In genomic region chr13:28128030-28128429, GRCh38 we compare ENCODE assay signal across 20 cellular contexts. TPM values are rescaled to one million over a fixed set of nuclear protein-coding genes. Genes with fewer than 3 reads are reported as not detected.
DNase-seq lines count a peak whose midpoint lies in the region; ATAC-seq lines count a peak whose summit lies in the region.
"Had no signal": no experiment of that assay in that cellular context is flagged by ENCODE, and none has a peak within 500 bp of the region (broad histone marks: within the 10 kb centered on the region; RNA-seq: fewer than 3 reads in every experiment).

No MANE protein-coding gene starts in this region.

- no peak overlapping the region for H3K4me3 Mint-ChIP-seq in stimulated activated memory B cell treated with anti-CD40 and anti-IgM and Interleukin-4, amounts not matched to agents 10 μg/mL and 1 μg/mL and 100 μg/mL, for 72 hours
- H3K4me3 Mint-ChIP-seq: CD4-positive, alpha-beta memory T cell; HFFc6 had no signal

- in situ Hi-C loops in G401 (cut with HindIII; ENCODE audit: low sequenced_read_pairs): no loop called here

- H3K4me1 Mint-ChIP-seq in stimulated activated memory B cell treated with anti-CD40 and anti-IgM and Interleukin-4, amounts not matched to agents 10 μg/mL and 1 μg/mL and 100 μg/mL, for 72 hours: peaks cover 16% of the 10 kb centered on the region
- H3K4me1 Mint-ChIP-seq: CD4-positive, alpha-beta memory T cell had no signal

- ATAC-seq in stimulated activated memory B cell treated with anti-CD40 and anti-IgM and Interleukin-4, amounts not matched to agents 10 μg/mL and 1 μg/mL and 100 μg/mL, for 72 hours: no peak
- no peak for ATAC-seq in HG02870 (IDR thresholded peaks at IDR 0.05; ENCODE audit: unreplicated experiment)
- ATAC-seq: Panc1 had no signal

- peak; percentile 99 for DNase-seq in G401 (ENCODE audit: low spot score)
- DNase-seq in NCI-H1694 treated with DMSO at 0.1 percent for 48 hours (lab: John Stamatoyannopoulos, UW): peak; percentile 86
- peak; percentile 92 to 95 for DNase-seq in cerebellar nuclear complex (lab: John Stamatoyannopoulos, UW)
- no peak for DNase-seq in mesenteric fat pad (ENCODE audit: low spot score)
- DNase-seq in DMS79 (lab: John Stamatoyannopoulos, UW): no peak
- DNase-seq: CD4-positive, alpha-beta memory T cell; COR-L47; GOT3; HFFc6; KBM-7; MM.1S; NCI-H187; NCI-H526 treated with DMSO at 0.1 percent for 48 hours; SIG-M5 had no signal

- no peaks in the 10 kb centered on the region for H3K9me3 Mint-ChIP-seq in stimulated activated memory B cell treated with anti-CD40 and anti-IgM and Interleukin-4, amounts not matched to agents 10 μg/mL and 1 μg/mL and 100 μg/mL, for 72 hours
- H3K9me3 Mint-ChIP-seq: CD4-positive, alpha-beta memory T cell; HFFc6 had no signal

- H3K27me3 Mint-ChIP-seq in stimulated activated memory B cell treated with anti-CD40 and anti-IgM and Interleukin-4, amounts not matched to agents 10 μg/mL and 1 μg/mL and 100 μg/mL, for 72 hours: no peaks in the 10 kb centered on the region

- H3K27ac Mint-ChIP-seq in stimulated activated memory B cell treated with anti-CD40 and anti-IgM and Interleukin-4, amounts not matched to agents 10 μg/mL and 1 μg/mL and 100 μg/mL, for 72 hours: peak overlapping the region; percentile 33
- H3K27ac Mint-ChIP-seq: CD4-positive, alpha-beta memory T cell; HFFc6 had no signal

- H3K36me3 Mint-ChIP-seq in stimulated activated memory B cell treated with anti-CD40 and anti-IgM and Interleukin-4, amounts not matched to agents 10 μg/mL and 1 μg/mL and 100 μg/mL, for 72 hours: no peaks in the 10 kb centered on the region
- H3K36me3 Mint-ChIP-seq: CD4-positive, alpha-beta memory T cell had no signal

RNA-seq across cellular contexts. Expression of gene PAN3, which starts 10.3 kb away (rescaled TPM):
- 11.4 and 21.3 TPM in 2 replicates for total RNA-seq in G401 (2014; rRNA removed; shearing (Covaris generic))
- 31.2 TPM for total RNA-seq in mesenteric fat pad

RNA-seq across cellular contexts. Expression of gene FLT3, which starts 27.7 kb away (rescaled TPM):
- total RNA-seq in G401 (2014; rRNA removed; shearing (Covaris generic)): 0.12 TPM in 1 of 2 replicates, not detected in the other
- total RNA-seq in mesenteric fat pad: 0.55 TPM
- total RNA-seq: CD4-positive, alpha-beta memory T cell; HFFc6; NCI-H460; OCI-LY7; T-helper 1 cell treated with Interleukin-12 subunit alpha and Interleukin-12 subunit beta and Interleukin-4 antibody, amounts not matched to agents 30 ng/mL and 1 ng/mL, for 36 hours had no signal

Comparison
In these comparisons a context has a peak if more than half of its experiments do, and no peak if none do; other contexts are left out.
1. DNase-seq: peak in G401 (single experiment), NCI-H1694 treated with DMSO at 0.1 percent for 48 hours (single experiment) and cerebellar nuclear complex (2 of 2); none in mesenteric fat pad (single experiment) and DMS79 (single experiment).